Comparison of ENCODE assay signal across 9 cellular contexts in genomic region chr2:19801367-19802087, GRCh38.
DNase-seq lines count a peak whose midpoint lies in the region; ATAC-seq, FAIRE-seq and TF ChIP-seq lines count a peak whose summit lies in the region.
"Had no signal": no experiment of that assay in that cellular context is flagged by ENCODE, and none has a peak within 500 bp of the region (broad histone marks: within the 10 kb centered on the region; RNA-seq: fewer than 3 reads in every experiment).

No MANE protein-coding gene starts in this region.

- CTCF ChIA-PET in HepG2 (lab: Yijun Ruan, JAX; ENCODE audit: low intra/inter-chr PET ratio, low total read pairs), result no interaction called here

- DNase-seq in HepG2 (ENCODE audit: low spot score), result no peak
- DNase-seq in right lobe of liver, result no peak
- peak; percentile 98 for DNase-seq in chondrocyte (ENCODE audit: low spot score)
- DNase-seq in lung (ENCODE audit: low spot score), result peak; percentile 52
- no peak for DNase-seq in activated gamma-delta T cell treated with Interleukin-2 at 50 U/mL for 16 hours
- DNase-seq in NK-92 treated with Interleukin-12 subunit alpha and Interleukin-12 subunit beta, amount 100 ng/mL, for 24 hours (lab: John Stamatoyannopoulos, UW), result no peak
- DNase-seq in stimulated activated effector memory CD8-positive, alpha-beta T cell treated with anti-CD3 and anti-CD28 coated beads, Interleukin-12 subunit alpha, Interleukin-12 subunit beta, amount 100 ng/mL, for 72 hours (ENCODE audit: low spot score in 2 of 2), result no peak
- DNase-seq: NCI-H1092 treated with DMSO at 0.1 percent for 48 hours had no signal

- no peak overlapping the region for H2AFZ ChIP-seq in HepG2 (ENCODE audit: low read length)

- H3K36me3 ChIP-seq in HepG2 (replicated peaks in 1 of 2; ENCODE audit: control insufficient read depth in 1 of 2, insufficient read depth in 2 of 2, low read length in 2 of 2), result no peaks in the 10 kb centered on the region
- no peaks in the 10 kb centered on the region for H3K36me3 ChIP-seq in right lobe of liver
- H3K36me3 ChIP-seq in lung (ENCODE audit: control insufficient read depth in 2 of 2, insufficient read depth in 2 of 2, low read length in 2 of 2), result no peaks in the 10 kb centered on the region

- BruUV-seq in HepG2 (replicated peaks; lab: Mats Ljungman, UMichigan), result no TSS peak

- POLR2A ChIA-PET in HepG2 (lab: Yijun Ruan, JAX), result no interaction called here

- no peak overlapping the region for H3K9ac ChIP-seq in HepG2 (ENCODE audit: insufficient read depth, low read depth, low read length)

- peaks cover 11% of the 10 kb centered on the region for H3K9me3 Mint-ChIP-seq in chondrocyte (ENCODE audit: low read depth)
- no peaks in the 10 kb centered on the region for H3K9me3 Mint-ChIP-seq in stimulated activated effector memory CD8-positive, alpha-beta T cell treated with anti-CD3 and anti-CD28 coated beads, Interleukin-12 subunit alpha, Interleukin-12 subunit beta, amount 100 ng/mL, for 72 hours

- H3K79me2 ChIP-seq in HepG2 (ENCODE audit: insufficient read depth, low read length), result no peaks in the 10 kb centered on the region

- ATAC-seq in HepG2, result peak; percentile 38; the same call in 2 of the 3 replicates
- ATAC-seq in right lobe of liver, result no peak
- peak; percentile 78 for ATAC-seq in lung (ENCODE audit: insufficient read depth, low FRiP score)
- ATAC-seq in HG02759 (IDR thresholded peaks at IDR 0.05; ENCODE audit: unreplicated experiment), result no peak
- ATAC-seq in stimulated activated effector memory CD8-positive, alpha-beta T cell treated with anti-CD3 and anti-CD28 coated beads, Interleukin-12 subunit alpha, Interleukin-12 subunit beta, amount 100 ng/mL, for 72 hours, result no peak

- H3K27me3 Mint-ChIP-seq in chondrocyte (ENCODE audit: low read depth), result no peaks in the 10 kb centered on the region

- no peak for FAIRE-seq in HepG2 (lab: Jason Lieb, UNC)

- H4K20me1 ChIP-seq in HepG2 (ENCODE audit: insufficient read depth, low read length), result no peaks in the 10 kb centered on the region

- TF ChIP-seq CTCF in HepG2 (CRISPR knock-in tag; IDR thresholded peaks at IDR 0.05) (no peak), right lobe of liver (IDR thresholded peaks at IDR 0.05) (no peak), chondrocyte (IDR thresholded peaks at IDR 0.05) (peak; percentile 25), lung (IDR thresholded peaks at IDR 0.05; ENCODE audit: control extremely low read depth, extremely low read depth) (no peak)

- no peak overlapping the region for H3K4me3 Mint-ChIP-seq in chondrocyte (ENCODE audit: unreplicated experiment)
- no peak overlapping the region for H3K4me3 Mint-ChIP-seq in stimulated activated effector memory CD8-positive, alpha-beta T cell treated with anti-CD3 and anti-CD28 coated beads, Interleukin-12 subunit alpha, Interleukin-12 subunit beta, amount 100 ng/mL, for 72 hours

- H3K36me3 Mint-ChIP-seq in chondrocyte (ENCODE audit: low read depth), result no peaks in the 10 kb centered on the region
- no peaks in the 10 kb centered on the region for H3K36me3 Mint-ChIP-seq in stimulated activated effector memory CD8-positive, alpha-beta T cell treated with anti-CD3 and anti-CD28 coated beads, Interleukin-12 subunit alpha, Interleukin-12 subunit beta, amount 100 ng/mL, for 72 hours

- no peak overlapping the region for H3K4me3 ChIP-seq in HepG2 (replicated peaks in 1 of 3; ENCODE audit: insufficient read depth in 1 of 3, low read depth in 2 of 3, low read length in 3 of 3)
- no peak overlapping the region for H3K4me3 ChIP-seq in right lobe of liver
- no peak overlapping the region for H3K4me3 ChIP-seq in lung

- WGBS in HepG2 (ENCODE audit: low lambda C conversion rate), result 26% methylated on average over 11 of the region's 15 CpGs
- WGBS in right lobe of liver (ENCODE audit: insufficient coverage, low coverage, low lambda C conversion rate, missing lambda C conversion rate), result 82% methylated on average over 11 of the region's 15 CpGs
- WGBS in lung, 2 donors, result 75 to 91% methylated on average over 15 of the region's 15 CpGs

- H3K27me3 ChIP-seq in HepG2 (ENCODE audit: control insufficient read depth in 1 of 2, insufficient read depth in 2 of 2, low read length in 2 of 2) (peaks cover 0 to 21% of the 10 kb centered on the region in 2 experiments; a peak in 3 of 5 replicates), right lobe of liver (no peaks in the 10 kb centered on the region), lung (ENCODE audit: control insufficient read depth, insufficient read depth) (no peaks in the 10 kb centered on the region)

- H3K4me1 ChIP-seq in HepG2 (ENCODE audit: insufficient read depth, low read length) (no peaks in the 10 kb centered on the region), right lobe of liver (no peaks in the 10 kb centered on the region), lung (ENCODE audit: control insufficient read depth in 2 of 2, insufficient read depth in 2 of 2, low read length in 2 of 2) (peaks cover 0 to 7% of the 10 kb centered on the region in 2 donors)

- peaks cover 70% of the 10 kb centered on the region for H3K4me1 Mint-ChIP-seq in chondrocyte (ENCODE audit: low read depth)
- H3K4me1 Mint-ChIP-seq in stimulated activated effector memory CD8-positive, alpha-beta T cell treated with anti-CD3 and anti-CD28 coated beads, Interleukin-12 subunit alpha, Interleukin-12 subunit beta, amount 100 ng/mL, for 72 hours, result no peaks in the 10 kb centered on the region

- H3K27ac ChIP-seq in HepG2 (ENCODE audit: extremely low read length, insufficient read depth, low read length), result no peak overlapping the region
- H3K27ac ChIP-seq in right lobe of liver, result no peak overlapping the region
- peak overlapping the region in 1 of 2 donors; percentile 54 for H3K27ac ChIP-seq in lung (ENCODE audit: low read depth in 1 of 2, low read length in 1 of 2)

- H3K9me3 ChIP-seq in HepG2 (ENCODE audit: low read length) (no peaks in the 10 kb centered on the region), right lobe of liver (no peaks in the 10 kb centered on the region), lung (ENCODE audit: control insufficient read depth in 2 of 2, insufficient read depth in 1 of 2, low read length in 1 of 2) (no peaks in the 10 kb centered on the region)

- no peak for TF ChIP-seq RAD21 in HepG2 (CRISPR knock-in tag; IDR thresholded peaks at IDR 0.05)

- in situ Hi-C loops in HepG2 (cut with HindIII; ENCODE audit: extremely low pct_ligation_motif_present, low pct_unique_long_range_greater_than_20kb), result no loop called here

- TF ChIP-seq EP300 in HepG2 (IDR thresholded peaks at IDR 0.05; ENCODE audit: low read depth in 2 of 2, low read length in 2 of 2), result no peak
- no peak for TF ChIP-seq EP300 in HepG2 (CRISPR knock-in tag; IDR thresholded peaks at IDR 0.05; ENCODE audit: borderline replicate concordance)

- TF ChIP-seq POLR2A in HepG2 (IDR thresholded peaks at IDR 0.05; ENCODE audit: insufficient read depth in 1 of 2, low read depth in 2 of 2, low read length in 2 of 2) (no peak), right lobe of liver (IDR thresholded peaks at IDR 0.05) (no peak)

- peak overlapping the region; percentile 89 for H3K27ac Mint-ChIP-seq in chondrocyte (ENCODE audit: unreplicated experiment)
- H3K27ac Mint-ChIP-seq in stimulated activated effector memory CD8-positive, alpha-beta T cell treated with anti-CD3 and anti-CD28 coated beads, Interleukin-12 subunit alpha, Interleukin-12 subunit beta, amount 100 ng/mL, for 72 hours, result no peak overlapping the region

- H3K4me2 ChIP-seq in HepG2 (ENCODE audit: low read depth, low read length), result no peak overlapping the region

- intact Hi-C loops in HepG2 (cut with micrococcal nuclease; ENCODE audit: unreplicated experiment), result no loop called here
- intact Hi-C loops in right lobe of liver (cut with DNase I), result no loop called here

TF ChIP-seq in HepG2, 621 proteins besides CTCF, POLR2A, EP300 and RAD21 (continues in another document):
- TF ChIP-seq HNRNPL (IDR thresholded peaks at IDR 0.05; ENCODE audit: low read depth, low read length) (0 out of 2 replicates have a peak, but pooled peaks have one; percentile 23), BHLHE40 (IDR thresholded peaks at IDR 0.05; ENCODE audit: low read length) (peak; percentile 12; the same call in 1 of the 2 replicates), ZNF33A (CRISPR knock-in tag; IDR thresholded peaks at IDR 0.05; ENCODE audit: borderline replicate concordance) (no peak), MLLT10 (CRISPR knock-in tag; IDR thresholded peaks at IDR 0.05) (no peak), PHF8 (CRISPR knock-in tag; IDR thresholded peaks at IDR 0.05) (no peak), FOSL2 (CRISPR knock-in tag; IDR thresholded peaks at IDR 0.05) (peak; percentile 61), RBFOX2 (IDR thresholded peaks at IDR 0.05; ENCODE audit: low read depth, low read length) (no peak), HNF1A (IDR thresholded peaks at IDR 0.05; ENCODE audit: low read depth) (no peak), HNF1A (CRISPR knock-in tag; IDR thresholded peaks at IDR 0.05; ENCODE audit: borderline replicate concordance) (no peak)

Comparison
In these comparisons a context has a peak if more than half of its experiments do, and no peak if none do; other contexts are left out.
1. ATAC-seq: peak in HepG2 (single experiment) and lung (single experiment); none in right lobe of liver (0 of 4), HG02759 (single experiment) and stimulated activated effector memory CD8-positive, alpha-beta T cell treated with anti-CD3 and anti-CD28 coated beads, Interleukin-12 subunit alpha, Interleukin-12 subunit beta, amount 100 ng/mL, for 72 hours (single experiment).
2. DNase-seq: peak in chondrocyte (single experiment) and lung (single experiment); none in HepG2 (single experiment), right lobe of liver (0 of 3), activated gamma-delta T cell treated with Interleukin-2 at 50 U/mL for 16 hours (single experiment), NK-92 treated with Interleukin-12 subunit alpha and Interleukin-12 subunit beta, amount 100 ng/mL, for 24 hours (single experiment) and stimulated activated effector memory CD8-positive, alpha-beta T cell treated with anti-CD3 and anti-CD28 coated beads, Interleukin-12 subunit alpha, Interleukin-12 subunit beta, amount 100 ng/mL, for 72 hours (0 of 2).